In genomic region chr14:85243306-85243705, GRCh38 we compare ENCODE assay signal across 31 cellular contexts.
"Had no signal": no experiment of that assay in that cellular context is flagged by ENCODE, and none has a peak within 500 bp of the region (broad histone marks: within the 10 kb centered on the region; RNA-seq: fewer than 3 reads in every experiment).

No MANE protein-coding gene starts in this region.

- H3K36me3 Mint-ChIP-seq: activated CD4-positive, alpha-beta memory T cell treated with anti-CD3 and anti-CD28 coated beads for 36 hours; activated naive CD8-positive, alpha-beta T cell; T-cell had no signal

- DNase-seq: activated CD4-positive, alpha-beta memory T cell treated with anti-CD3 and anti-CD28 coated beads for 36 hours; activated CD4-positive, alpha-beta T cell treated with anti-CD3 and anti-CD28 coated beads for 36 hours; activated CD4-positive, alpha-beta T cell treated with anti-CD3 and anti-CD28 coated beads, Interleukin-2, amount 10 ng/mL, durations not matched to agents 24 days and 14 days; activated CD4-positive, CD25-positive, alpha-beta regulatory T cell; activated CD4-positive, CD25-positive, alpha-beta regulatory T cell treated with anti-CD3 and anti-CD28 coated beads, Interleukin-2, amount 50 U/mL, for 72 hours; activated CD8-positive, alpha-beta memory T cell treated with anti-CD3 and anti-CD28 coated beads, Interleukin-2, amount 50 U/mL, for 48 hours; activated CD8-positive, alpha-beta T cell treated with anti-CD3 and anti-CD28 coated beads, Interleukin-2, amount 10 ng/mL, durations not matched to agents 7 days and 5 days; activated effector memory CD4-positive, alpha-beta T cell treated with Interleukin-2 at 50 U/mL for 16 hours; activated gamma-delta T cell treated with Interleukin-2 at 50 U/mL for 16 hours; activated naive CD4-positive, alpha-beta T cell treated with anti-CD3 and anti-CD28 coated beads, Interleukin-2, amount 50 U/mL, for 16 hours; activated naive CD4-positive, alpha-beta T cell treated with Interleukin-2 at 50 U/mL for 16 hours; activated T-cell treated with anti-CD3 and anti-CD28 coated beads for 4 hours; activated T-cell treated with anti-CD3 and anti-CD28 coated beads, Interleukin-2, amount 50 U/mL, for 24 hours; amniotic stem cell; brain microvascular endothelial cell; dorsolateral prefrontal cortex; effector memory CD4-positive, alpha-beta T cell; endodermal cell; foreskin fibroblast; glutamatergic neuron; heart left ventricle; SW 1271; T-cell; T1000 had no signal

- H3K9me3 Mint-ChIP-seq: activated CD4-positive, alpha-beta T cell treated with anti-CD3 and anti-CD28 coated beads, Interleukin-2, amount 10 ng/mL, durations not matched to agents 24 days and 14 days; dendritic cell treated with granulocyte-macrophage colony-stimulating factor and Interleukin-4, amounts not matched to agents 40 ng/mL and 50 ng/mL, for 4 days; endodermal cell had no signal

- H3K36me3 ChIP-seq: brain microvascular endothelial cell, heart left ventricle had no signal

- ATAC-seq: activated CD4-positive, alpha-beta T cell treated with anti-CD3 and anti-CD28 coated beads for 36 hours; activated CD8-positive, alpha-beta T cell treated with anti-CD3 and anti-CD28 coated beads, Interleukin-2, amount 10 ng/mL, durations not matched to agents 7 days and 5 days; activated T-helper 17 cell treated with anti-CD3 and anti-CD28 coated beads, Interleukin-2, amount 50 U/mL, for 72 hours; esophagus mucosa; heart left ventricle; T-cell had no signal

- H3K27ac ChIP-seq: brain microvascular endothelial cell, coronary artery, heart left ventricle had no signal

- H3K27ac Mint-ChIP-seq: activated CD4-positive, alpha-beta memory T cell treated with anti-CD3 and anti-CD28 coated beads for 36 hours; activated CD4-positive, alpha-beta T cell treated with anti-CD3 and anti-CD28 coated beads for 36 hours; activated CD4-positive, alpha-beta T cell treated with anti-CD3 and anti-CD28 coated beads, Interleukin-2, amount 10 ng/mL, durations not matched to agents 24 days and 14 days; activated CD8-positive, alpha-beta T cell treated with anti-CD3 and anti-CD28 coated beads, Interleukin-2, amount 10 ng/mL, durations not matched to agents 7 days and 5 days; activated naive CD8-positive, alpha-beta T cell; activated T-cell treated with anti-CD3 and anti-CD28 coated beads, Interleukin-2, amount 50 U/mL, for 24 hours; activated T-helper 17 cell treated with anti-CD3 and anti-CD28 coated beads, Interleukin-2, amount 50 U/mL, for 72 hours; dendritic cell treated with granulocyte-macrophage colony-stimulating factor and Interleukin-4, amounts not matched to agents 40 ng/mL and 50 ng/mL, for 4 days; endodermal cell; T-cell; T-helper 1 cell treated with Interleukin-12 subunit alpha and Interleukin-12 subunit beta and Interleukin-4 antibody, amounts not matched to agents 30 μg/mL and 1 μg/mL, for 36 hours had no signal

- H3K4me1 Mint-ChIP-seq: activated CD4-positive, alpha-beta T cell treated with anti-CD3 and anti-CD28 coated beads for 36 hours; activated CD4-positive, alpha-beta T cell treated with anti-CD3 and anti-CD28 coated beads, Interleukin-2, amount 10 ng/mL, durations not matched to agents 24 days and 14 days; activated T-helper 17 cell treated with anti-CD3 and anti-CD28 coated beads, Interleukin-2, amount 50 U/mL, for 72 hours; central memory CD8-positive, alpha-beta T cell; T-cell had no signal

- H3K4me3 Mint-ChIP-seq: activated CD4-positive, alpha-beta memory T cell treated with anti-CD3 and anti-CD28 coated beads for 36 hours; activated CD4-positive, alpha-beta T cell treated with anti-CD3 and anti-CD28 coated beads for 36 hours; activated CD4-positive, alpha-beta T cell treated with anti-CD3 and anti-CD28 coated beads, Interleukin-2, amount 10 ng/mL, durations not matched to agents 24 days and 14 days; activated CD8-positive, alpha-beta T cell treated with anti-CD3 and anti-CD28 coated beads, Interleukin-2, amount 10 ng/mL, durations not matched to agents 7 days and 5 days; activated naive CD8-positive, alpha-beta T cell; activated T-cell treated with anti-CD3 and anti-CD28 coated beads, Interleukin-2, amount 50 U/mL, for 24 hours; activated T-helper 17 cell treated with anti-CD3 and anti-CD28 coated beads, Interleukin-2, amount 50 U/mL, for 72 hours; central memory CD8-positive, alpha-beta T cell; dendritic cell treated with granulocyte-macrophage colony-stimulating factor and Interleukin-4, amounts not matched to agents 40 ng/mL and 50 ng/mL, for 4 days; endodermal cell; T-cell; T-helper 1 cell treated with Interleukin-12 subunit alpha and Interleukin-12 subunit beta and Interleukin-4 antibody, amounts not matched to agents 30 μg/mL and 1 μg/mL, for 36 hours had no signal

- H3K27me3 ChIP-seq: brain microvascular endothelial cell, heart left ventricle had no signal

- H3K4me3 ChIP-seq: coronary artery, dorsolateral prefrontal cortex, heart left ventricle had no signal

- H3K9me3 ChIP-seq: heart left ventricle had no signal

- H3K27me3 Mint-ChIP-seq: activated CD4-positive, alpha-beta memory T cell treated with anti-CD3 and anti-CD28 coated beads for 36 hours; activated CD4-positive, alpha-beta T cell treated with anti-CD3 and anti-CD28 coated beads for 36 hours; activated CD4-positive, alpha-beta T cell treated with anti-CD3 and anti-CD28 coated beads, Interleukin-2, amount 10 ng/mL, durations not matched to agents 24 days and 14 days; activated naive CD8-positive, alpha-beta T cell; activated T-cell treated with anti-CD3 and anti-CD28 coated beads, Interleukin-2, amount 50 U/mL, for 24 hours; activated T-helper 17 cell treated with anti-CD3 and anti-CD28 coated beads, Interleukin-2, amount 50 U/mL, for 72 hours; central memory CD8-positive, alpha-beta T cell; dendritic cell treated with granulocyte-macrophage colony-stimulating factor and Interleukin-4, amounts not matched to agents 40 ng/mL and 50 ng/mL, for 4 days; T-cell had no signal
